22 cellular contexts compared by ENCODE assay signal in genomic region chr5:8399471-8399870, GRCh38.
A peak's percentile ranks its signal among the peaks of the same experiment; 100 is the strongest.
DNase-seq lines count a peak whose midpoint lies in the region; FAIRE-seq and TF ChIP-seq lines count a peak whose summit lies in the region.
"Had no signal": no experiment of that assay in that cellular context is flagged by ENCODE, and none has a peak within 500 bp of the region (broad histone marks: within the 10 kb centered on the region; RNA-seq: fewer than 3 reads in every experiment).

No MANE protein-coding gene starts in this region.

- no peak overlapping the region for H2AFZ ChIP-seq in H1 (ENCODE audit: low read length)

- in situ Hi-C loops in brain microvascular endothelial cell (cut with HindIII; ENCODE audit: low pct_ligation_motif_present, low sequenced_read_pairs): no loop called here

- H3K9me3 ChIP-seq in H1 (ENCODE audit: insufficient read depth in 2 of 2, low read depth in 1 of 2, low read length in 1 of 2): no peaks in the 10 kb centered on the region
- H3K9me3 ChIP-seq: HAP-1, MG63, SK-N-SH had no signal

- no peak overlapping the region for H3K14ac ChIP-seq in H1 (ENCODE audit: insufficient read length)

- H3K18ac ChIP-seq in H1 (ENCODE audit: extremely low read depth, low read length): no peak overlapping the region

- H2BK12ac ChIP-seq in H1 (ENCODE audit: low read depth, low read length): no peak overlapping the region

- no peak for TF ChIP-seq POLR2A in H1 (IDR thresholded peaks at IDR 0.05; ENCODE audit: control extremely low read depth in 1 of 2, low read depth in 2 of 2, low read length in 2 of 2)

- no peak overlapping the region for H3K27ac ChIP-seq in H1 (ENCODE audit: low read depth, low read length)
- no peak overlapping the region for H3K27ac ChIP-seq in brain microvascular endothelial cell
- H3K27ac ChIP-seq: HL-60 had no signal

- H3K36me3 ChIP-seq in H1 (ENCODE audit: control insufficient read depth in 2 of 4, insufficient read depth in 4 of 4, low read length in 3 of 4) (no peaks in the 10 kb centered on the region), brain microvascular endothelial cell (replicated peaks) (no peaks in the 10 kb centered on the region)
- H3K36me3 ChIP-seq: HAP-1, MG63 had no signal

- H3K27me3 ChIP-seq in H1 (replicated peaks in 1 of 4; ENCODE audit: control insufficient read depth in 3 of 4, extremely low read depth in 1 of 4, insufficient read depth in 3 of 4, low read length in 3 of 4) (no peaks in the 10 kb centered on the region), brain microvascular endothelial cell (replicated peaks) (no peaks in the 10 kb centered on the region)
- H3K27me3 ChIP-seq: MG63 had no signal

- no peak overlapping the region for H3K9ac ChIP-seq in H1 (replicated peaks in 1 of 4; ENCODE audit: extremely low read depth in 1 of 4, low read depth in 3 of 4, low read length in 3 of 4)
- H3K9ac ChIP-seq: SK-N-SH had no signal

- FAIRE-seq in HTR-8/SVneo (lab: Jason Lieb, UNC) (peak; percentile 64), H1 (lab: Jason Lieb, UNC) (no peak)

- H4K5ac ChIP-seq in H1 (ENCODE audit: insufficient read length, low read depth, low read length): no peak overlapping the region

- H2BK20ac ChIP-seq in H1 (ENCODE audit: low read length): no peak overlapping the region

- H3K4me3 Mint-ChIP-seq in activated T-helper 1 cell treated with anti-CD3 and anti-CD28 coated beads, Interleukin-12 subunit alpha, Interleukin-12 subunit beta, Interleukin-2, Interleukin-4 antibody, amounts not matched to agents 30 ng/mL and 10 ng/mL and 1 ng/mL, durations not matched to agents 14 hours and 24 hours and 36 hours: no peak overlapping the region
- H3K4me3 Mint-ChIP-seq: CD8-positive, alpha-beta memory T cell; IgD-negative memory B cell; T-helper 2 cell treated with Interferon-gamma antibody and Interleukin-4, amounts not matched to agents 5 μg/mL and 100 μg/mL, for 36 hours had no signal

- H3K27me3 Mint-ChIP-seq in activated T-helper 1 cell treated with anti-CD3 and anti-CD28 coated beads, Interleukin-12 subunit alpha, Interleukin-12 subunit beta, Interleukin-2, Interleukin-4 antibody, amounts not matched to agents 30 ng/mL and 10 ng/mL and 1 ng/mL, durations not matched to agents 14 hours and 24 hours and 36 hours (ENCODE audit: insufficient read depth): no peaks in the 10 kb centered on the region
- H3K27me3 Mint-ChIP-seq: CD8-positive, alpha-beta memory T cell had no signal

- no peaks in the 10 kb centered on the region for H3K4me1 Mint-ChIP-seq in activated T-helper 1 cell treated with anti-CD3 and anti-CD28 coated beads, Interleukin-12 subunit alpha, Interleukin-12 subunit beta, Interleukin-2, Interleukin-4 antibody, amounts not matched to agents 30 ng/mL and 10 ng/mL and 1 ng/mL, durations not matched to agents 14 hours and 24 hours and 36 hours (ENCODE audit: low read depth)
- H3K4me1 Mint-ChIP-seq: CD8-positive, alpha-beta memory T cell had no signal

- intact Hi-C loops in activated T-helper 1 cell treated with anti-CD3 and anti-CD28 coated beads, Interleukin-12 subunit alpha, Interleukin-12 subunit beta, Interleukin-2, Interleukin-4 antibody, amounts not matched to agents 30 ng/mL and 10 ng/mL and 1 ng/mL, durations not matched to agents 14 hours and 24 hours and 36 hours (cut with micrococcal nuclease): no loop called here

- H3K36me3 Mint-ChIP-seq in activated T-helper 1 cell treated with anti-CD3 and anti-CD28 coated beads, Interleukin-12 subunit alpha, Interleukin-12 subunit beta, Interleukin-2, Interleukin-4 antibody, amounts not matched to agents 30 ng/mL and 10 ng/mL and 1 ng/mL, durations not matched to agents 14 hours and 24 hours and 36 hours (ENCODE audit: low read depth): no peaks in the 10 kb centered on the region
- H3K36me3 Mint-ChIP-seq: CD8-positive, alpha-beta memory T cell had no signal

- no peak overlapping the region for H4K91ac ChIP-seq in H1 (replicated peaks; ENCODE audit: insufficient read length, low read length)

- peaks cover 5% of the 10 kb centered on the region for H3K9me3 Mint-ChIP-seq in activated T-helper 1 cell treated with anti-CD3 and anti-CD28 coated beads, Interleukin-12 subunit alpha, Interleukin-12 subunit beta, Interleukin-2, Interleukin-4 antibody, amounts not matched to agents 30 ng/mL and 10 ng/mL and 1 ng/mL, durations not matched to agents 14 hours and 24 hours and 36 hours
- H3K9me3 Mint-ChIP-seq: T-helper 2 cell treated with Interferon-gamma antibody and Interleukin-4, amounts not matched to agents 5 μg/mL and 100 μg/mL, for 36 hours had no signal

- H3K56ac ChIP-seq in H1 (replicated peaks; ENCODE audit: insufficient read length, low read depth, low read length): no peak overlapping the region

- TF ChIP-seq RAD21 in H1 (IDR thresholded peaks at IDR 0.05 in 1 of 2, conservative IDR thresholded peaks at IDR 0.05 in 1 of 2; ENCODE audit: low read depth in 2 of 2, low read length in 2 of 2): no peak

- CTCF ChIA-PET in H1 (lab: Charles Lee; ENCODE audit: partially characterized antibody): interaction anchor here (0.6 kb wide), 1 partner anchor 116 kb away, joined by 3 read pairs; no protein-coding TSS in a partner anchor

- no peak for TF ChIP-seq CTCF in H1 (IDR thresholded peaks at IDR 0.05; ENCODE audit: control extremely low read depth in 1 of 3, insufficient read depth in 1 of 3, low read depth in 1 of 3, low read length in 3 of 3)
- no peak for TF ChIP-seq CTCF in brain microvascular endothelial cell (IDR thresholded peaks at IDR 0.05; ENCODE audit: low read depth, low read length, missing control alignments)

- WGBS in H1 (ENCODE audit: extremely low coverage in 1 of 2, insufficient coverage in 1 of 2, insufficient read length in 1 of 2, insufficient replicate concordance in 2 of 2, low coverage in 1 of 2, low lambda C conversion rate in 2 of 2, missing lambda C conversion rate in 1 of 2), 2 experiments: 90% methylated on average over 3 of the region's 4 CpGs; no CpG with 5 or more reads in 1 of the 2 experiments

- H3K4me3 ChIP-seq in H1 (ENCODE audit: extremely low read depth in 1 of 4, insufficient read depth in 2 of 4, low read depth in 3 of 4, low read length in 4 of 4) (no peak overlapping the region), brain microvascular endothelial cell (ENCODE audit: low read depth, low read length) (no peak overlapping the region)
- H3K4me3 ChIP-seq: HAP-1, MG63 had no signal

- H4K20me1 ChIP-seq in H1 (replicated peaks in 1 of 2; ENCODE audit: control insufficient read depth in 1 of 2, insufficient read depth in 2 of 2, low read length in 2 of 2): no peaks in the 10 kb centered on the region

- H2BK5ac ChIP-seq in H1 (ENCODE audit: low read depth, low read length): no peak overlapping the region

- H2BK120ac ChIP-seq in H1 (replicated peaks; ENCODE audit: low read depth, low read length): no peak overlapping the region

- no peak for DNase-seq in HTR-8/SVneo (ENCODE audit: insufficient read length, low spot score)
- DNase-seq in NCI-H128 (lab: John Stamatoyannopoulos, UW; ENCODE audit: unreplicated experiment): peak; percentile 58
- DNase-seq in NCI-H2171 treated with DMSO at 0.1 percent for 48 hours (lab: John Stamatoyannopoulos, UW): peak; percentile 81
- no peak for DNase-seq in H1 (ENCODE audit: low read depth in 1 of 2, low spot score in 2 of 2)
- no peak for DNase-seq in brain microvascular endothelial cell
- DNase-seq in NAMALWA (ENCODE audit: low spot score): no peak
- DNase-seq in middle frontal gyrus (ENCODE audit: extremely low spot score, low spot score): no peak
- DNase-seq in activated T-helper 1 cell treated with anti-CD3 and anti-CD28 coated beads, Interleukin-12 subunit alpha, Interleukin-12 subunit beta, Interleukin-2, Interleukin-4 antibody, amounts not matched to agents 30 ng/mL and 10 ng/mL and 1 ng/mL, durations not matched to agents 14 hours and 24 hours and 36 hours (ENCODE audit: low spot score): no peak
- DNase-seq: CD8-positive, alpha-beta memory T cell; GDM1; Karpas-422; MG63; NCI-H1417; NCI-H187; NCI-H446; OCI-M1; SHP77 treated with DMSO at 0.1 percent for 48 hours; SK-N-SH had no signal

- POLR2A ChIA-PET in H1 (lab: Charles Lee; ENCODE audit: partially characterized antibody): no interaction called here

- H3K4me2 ChIP-seq in H1 (ENCODE audit: insufficient read depth in 1 of 2, low read depth in 2 of 2, low read length in 2 of 2): no peak overlapping the region
- H3K4me2 ChIP-seq: SK-N-SH had no signal

- no peaks in the 10 kb centered on the region for H3K79me2 ChIP-seq in H1 (ENCODE audit: control insufficient read depth in 1 of 2, insufficient read depth in 2 of 2, low read length in 2 of 2)

- peak overlapping the region; percentile 21; the same call in 1 of the 2 replicates for H4K8ac ChIP-seq in H1 (ENCODE audit: extremely low read depth, insufficient read depth, low read length)

- no peak overlapping the region for H2AK5ac ChIP-seq in H1 (ENCODE audit: low read depth, low read length)

- H3K79me1 ChIP-seq in H1 (ENCODE audit: low read depth, low read length): no peaks in the 10 kb centered on the region

- H3K27ac Mint-ChIP-seq in activated T-helper 1 cell treated with anti-CD3 and anti-CD28 coated beads, Interleukin-12 subunit alpha, Interleukin-12 subunit beta, Interleukin-2, Interleukin-4 antibody, amounts not matched to agents 30 ng/mL and 10 ng/mL and 1 ng/mL, durations not matched to agents 14 hours and 24 hours and 36 hours: no peak overlapping the region
- H3K27ac Mint-ChIP-seq: CD8-positive, alpha-beta memory T cell; IgD-negative memory B cell; T-helper 2 cell treated with Interferon-gamma antibody and Interleukin-4, amounts not matched to agents 5 μg/mL and 100 μg/mL, for 36 hours had no signal

- no peaks in the 10 kb centered on the region for H3K23me2 ChIP-seq in H1 (ENCODE audit: low read depth, low read length)

- H2BK15ac ChIP-seq in H1 (ENCODE audit: low read length): no peak overlapping the region

- H3K4me1 ChIP-seq in H1 (replicated peaks in 1 of 4; ENCODE audit: control insufficient read depth in 3 of 4, insufficient read depth in 4 of 4, low read length in 3 of 4): no peaks in the 10 kb centered on the region
- H3K4me1 ChIP-seq: HAP-1 had no signal

- H3K4ac ChIP-seq in H1 (replicated peaks; ENCODE audit: insufficient read length, low read depth, low read length): no peak overlapping the region

- H3K23ac ChIP-seq in H1 (ENCODE audit: insufficient read length): no peak overlapping the region

- no peak for TF ChIP-seq EP300 in H1 (IDR thresholded peaks at IDR 0.05; ENCODE audit: borderline replicate concordance in 1 of 2, low read depth in 2 of 2, low read length in 2 of 2)

TF ChIP-seq in H1, 55 proteins besides CTCF, POLR2A, EP300 and RAD21 (continues in another document):
- TF ChIP-seq KDM5A (IDR thresholded peaks at IDR 0.05; ENCODE audit: low read length) (no peak), GABPA (IDR thresholded peaks at IDR 0.05; ENCODE audit: borderline replicate concordance, insufficient read depth, low read length) (no peak), PHF8 (conservative IDR thresholded peaks at IDR 0.05; ENCODE audit: low read depth, low read length) (no peak), MAX (IDR thresholded peaks at IDR 0.05) (no peak), BRCA1 (IDR thresholded peaks at IDR 0.05; ENCODE audit: low read depth, low read length) (no peak), CBX5 (IDR thresholded peaks at IDR 0.05; ENCODE audit: low read depth, low read length) (no peak)

Comparison
In these comparisons a context has a peak if more than half of its experiments do, and no peak if none do; other contexts are left out.
1. DNase-seq: peak in NCI-H128 (single experiment) and NCI-H2171 treated with DMSO at 0.1 percent for 48 hours (single experiment); none in HTR-8/SVneo (single experiment), H1 (0 of 2), brain microvascular endothelial cell (single experiment), NAMALWA (single experiment), middle frontal gyrus (single experiment) and activated T-helper 1 cell treated with anti-CD3 and anti-CD28 coated beads, Interleukin-12 subunit alpha, Interleukin-12 subunit beta, Interleukin-2, Interleukin-4 antibody, amounts not matched to agents 30 ng/mL and 10 ng/mL and 1 ng/mL, durations not matched to agents 14 hours and 24 hours and 36 hours (single experiment).